Comparison of ENCODE assay signal across 1 cellular context in genomic region chr18:48973731-48974130, GRCh38.
TF ChIP-seq lines count a peak whose summit lies in the region.

No MANE protein-coding gene starts in this region.

TF ChIP-seq in H1, 55 proteins besides CTCF, POLR2A, EP300 and RAD21:
- TF ChIP-seq SRF (IDR thresholded peaks at IDR 0.05; ENCODE audit: low read depth, low read length), result no peak
- TF ChIP-seq BRCA1 (IDR thresholded peaks at IDR 0.05; ENCODE audit: low read depth, low read length), result no peak
- no peak for TF ChIP-seq KDM1A (IDR thresholded peaks at IDR 0.05; ENCODE audit: borderline replicate concordance, low read length)
- no peak for TF ChIP-seq SP4 (IDR thresholded peaks at IDR 0.05; ENCODE audit: low read length)
- no peak for TF ChIP-seq RFX5 (IDR thresholded peaks at IDR 0.05; ENCODE audit: borderline replicate concordance, low read depth, low read length)
- no peak for TF ChIP-seq PHF8 (conservative IDR thresholded peaks at IDR 0.05; ENCODE audit: low read depth, low read length)
- no peak for TF ChIP-seq JUN (IDR thresholded peaks at IDR 0.05; ENCODE audit: low read depth, low read length)
- no peak for TF ChIP-seq BACH1 (IDR thresholded peaks at IDR 0.05; ENCODE audit: low read length)
- TF ChIP-seq JUND (IDR thresholded peaks at IDR 0.05; ENCODE audit: low read length), result no peak
- TF ChIP-seq ATF2 (IDR thresholded peaks at IDR 0.05; ENCODE audit: low read length), result no peak
- no peak for TF ChIP-seq CBX8 (IDR thresholded peaks at IDR 0.05; ENCODE audit: borderline replicate concordance, low read depth, low read length)
- TF ChIP-seq RNF2 (IDR thresholded peaks at IDR 0.05; ENCODE audit: borderline replicate concordance, low read depth, low read length, missing control alignments, poor library complexity, severe bottlenecking), result no peak
- TF ChIP-seq CREB1 (IDR thresholded peaks at IDR 0.05), result no peak
- TF ChIP-seq, protein P1, sequence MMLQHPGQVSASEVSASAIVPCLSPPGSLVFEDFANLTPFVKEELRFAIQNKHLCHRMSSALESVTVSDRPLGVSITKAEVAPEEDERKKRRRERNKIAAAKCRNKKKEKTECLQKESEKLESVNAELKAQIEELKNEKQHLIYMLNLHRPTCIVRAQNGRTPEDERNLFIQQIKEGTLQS (IDR thresholded peaks at IDR 0.05; ENCODE audit: insufficient read depth, low read depth, low read length), result no peak
- TF ChIP-seq ZNF274 (IDR thresholded peaks at IDR 0.05; ENCODE audit: borderline replicate concordance, extremely low read depth, low read length), result no peak
- no peak for TF ChIP-seq CHD2 (IDR thresholded peaks at IDR 0.05; ENCODE audit: low read length)
